Comparison of ENCODE assay signal across 1 cellular context in the genomic region with DNA sequence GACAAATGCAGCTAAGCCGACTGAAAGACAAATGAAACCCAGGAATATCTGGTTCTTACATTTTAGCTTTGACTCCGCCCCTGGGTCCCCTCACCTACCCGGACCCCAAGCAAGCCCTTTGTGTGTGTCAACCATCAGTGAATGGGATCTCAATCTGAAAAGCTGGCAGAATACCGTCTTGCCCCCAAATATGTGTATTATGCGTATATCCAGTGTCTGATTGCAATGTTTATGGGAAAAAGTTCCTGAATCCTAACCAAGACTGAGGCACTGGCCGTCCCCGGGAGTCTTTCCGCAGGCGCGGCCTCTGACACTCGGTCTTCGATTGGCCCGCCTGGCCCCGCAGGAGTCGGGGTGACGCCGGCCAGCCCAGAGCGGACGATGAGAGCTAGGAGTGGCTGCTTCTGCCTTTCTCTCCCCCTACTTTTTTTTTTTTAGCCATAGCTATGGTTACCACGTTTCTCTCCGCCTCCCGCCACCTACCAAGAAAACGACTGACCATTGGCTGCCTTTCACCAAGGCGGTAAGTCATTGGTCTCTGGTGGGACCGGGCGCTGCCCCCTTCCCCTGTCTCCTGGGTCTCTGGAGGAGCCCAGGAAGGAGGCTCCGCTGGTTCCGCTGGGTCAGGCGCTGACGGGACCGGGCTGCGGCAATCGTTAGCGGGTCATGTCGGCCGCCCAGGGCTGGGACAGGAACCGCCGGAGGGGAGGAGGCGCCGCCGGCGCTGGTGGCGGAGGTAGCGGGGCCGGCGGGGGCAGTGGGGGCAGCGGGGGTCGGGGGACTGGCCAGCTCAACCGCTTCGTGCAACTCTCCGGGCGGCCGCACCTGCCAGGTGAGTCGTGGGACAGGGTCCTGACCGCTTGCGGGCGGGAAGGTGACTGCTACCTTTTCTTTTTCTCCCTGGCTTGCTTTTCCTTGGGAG.
A peak's percentile ranks its signal among the peaks of the same experiment; 100 is the strongest.
TF ChIP-seq lines count a peak whose summit lies in the region.

A gene with protein sequence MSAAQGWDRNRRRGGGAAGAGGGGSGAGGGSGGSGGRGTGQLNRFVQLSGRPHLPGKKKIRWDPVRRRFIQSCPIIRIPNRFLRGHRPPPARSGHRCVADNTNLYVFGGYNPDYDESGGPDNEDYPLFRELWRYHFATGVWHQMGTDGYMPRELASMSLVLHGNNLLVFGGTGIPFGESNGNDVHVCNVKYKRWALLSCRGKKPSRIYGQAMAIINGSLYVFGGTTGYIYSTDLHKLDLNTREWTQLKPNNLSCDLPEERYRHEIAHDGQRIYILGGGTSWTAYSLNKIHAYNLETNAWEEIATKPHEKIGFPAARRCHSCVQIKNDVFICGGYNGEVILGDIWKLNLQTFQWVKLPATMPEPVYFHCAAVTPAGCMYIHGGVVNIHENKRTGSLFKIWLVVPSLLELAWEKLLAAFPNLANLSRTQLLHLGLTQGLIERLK (plus strand): TSS at position 557 of the 922 bp plus-strand sequence. CDS start 110 bp downstream, at position 667.

TF ChIP-seq in HepG2, 621 proteins besides CTCF, POLR2A, EP300 and RAD21 (continued from another document and continues in another):
- TF ChIP-seq, protein P1, sequence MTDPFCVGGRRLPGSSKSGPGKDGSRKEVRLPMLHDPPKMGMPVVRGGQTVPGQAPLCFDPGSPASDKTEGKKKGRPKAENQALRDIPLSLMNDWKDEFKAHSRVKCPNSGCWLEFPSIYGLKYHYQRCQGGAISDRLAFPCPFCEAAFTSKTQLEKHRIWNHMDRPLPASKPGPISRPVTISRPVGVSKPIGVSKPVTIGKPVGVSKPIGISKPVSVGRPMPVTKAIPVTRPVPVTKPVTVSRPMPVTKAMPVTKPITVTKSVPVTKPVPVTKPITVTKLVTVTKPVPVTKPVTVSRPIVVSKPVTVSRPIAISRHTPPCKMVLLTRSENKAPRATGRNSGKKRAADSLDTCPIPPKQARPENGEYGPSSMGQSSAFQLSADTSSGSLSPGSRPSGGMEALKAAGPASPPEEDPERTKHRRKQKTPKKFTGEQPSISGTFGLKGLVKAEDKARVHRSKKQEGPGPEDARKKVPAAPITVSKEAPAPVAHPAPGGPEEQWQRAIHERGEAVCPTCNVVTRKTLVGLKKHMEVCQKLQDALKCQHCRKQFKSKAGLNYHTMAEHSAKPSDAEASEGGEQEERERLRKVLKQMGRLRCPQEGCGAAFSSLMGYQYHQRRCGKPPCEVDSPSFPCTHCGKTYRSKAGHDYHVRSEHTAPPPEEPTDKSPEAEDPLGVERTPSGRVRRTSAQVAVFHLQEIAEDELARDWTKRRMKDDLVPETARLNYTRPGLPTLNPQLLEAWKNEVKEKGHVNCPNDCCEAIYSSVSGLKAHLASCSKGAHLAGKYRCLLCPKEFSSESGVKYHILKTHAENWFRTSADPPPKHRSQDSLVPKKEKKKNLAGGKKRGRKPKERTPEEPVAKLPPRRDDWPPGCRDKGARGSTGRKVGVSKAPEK (CRISPR knock-in tag; IDR thresholded peaks at IDR 0.05; ENCODE audit: borderline replicate concordance) = 0 out of 2 replicates have a peak, but pooled peaks have one; percentile 27
- TF ChIP-seq ZNF549 (CRISPR knock-in tag; IDR thresholded peaks at IDR 0.05) (no peak), U2AF1 (optimal IDR thresholded peaks at IDR 0.05; ENCODE audit: low read depth, low read length) (peak; percentile 46), ZNF124 (CRISPR knock-in tag; IDR thresholded peaks at IDR 0.05) (no peak; the same call in 1 of the 2 replicates), SP4 (CRISPR knock-in tag; IDR thresholded peaks at IDR 0.05) (peak; percentile 78), ZNF776 (CRISPR knock-in tag; IDR thresholded peaks at IDR 0.05) (peak; percentile 65; the same call in 1 of the 2 replicates)
- TF ChIP-seq, protein P2, sequence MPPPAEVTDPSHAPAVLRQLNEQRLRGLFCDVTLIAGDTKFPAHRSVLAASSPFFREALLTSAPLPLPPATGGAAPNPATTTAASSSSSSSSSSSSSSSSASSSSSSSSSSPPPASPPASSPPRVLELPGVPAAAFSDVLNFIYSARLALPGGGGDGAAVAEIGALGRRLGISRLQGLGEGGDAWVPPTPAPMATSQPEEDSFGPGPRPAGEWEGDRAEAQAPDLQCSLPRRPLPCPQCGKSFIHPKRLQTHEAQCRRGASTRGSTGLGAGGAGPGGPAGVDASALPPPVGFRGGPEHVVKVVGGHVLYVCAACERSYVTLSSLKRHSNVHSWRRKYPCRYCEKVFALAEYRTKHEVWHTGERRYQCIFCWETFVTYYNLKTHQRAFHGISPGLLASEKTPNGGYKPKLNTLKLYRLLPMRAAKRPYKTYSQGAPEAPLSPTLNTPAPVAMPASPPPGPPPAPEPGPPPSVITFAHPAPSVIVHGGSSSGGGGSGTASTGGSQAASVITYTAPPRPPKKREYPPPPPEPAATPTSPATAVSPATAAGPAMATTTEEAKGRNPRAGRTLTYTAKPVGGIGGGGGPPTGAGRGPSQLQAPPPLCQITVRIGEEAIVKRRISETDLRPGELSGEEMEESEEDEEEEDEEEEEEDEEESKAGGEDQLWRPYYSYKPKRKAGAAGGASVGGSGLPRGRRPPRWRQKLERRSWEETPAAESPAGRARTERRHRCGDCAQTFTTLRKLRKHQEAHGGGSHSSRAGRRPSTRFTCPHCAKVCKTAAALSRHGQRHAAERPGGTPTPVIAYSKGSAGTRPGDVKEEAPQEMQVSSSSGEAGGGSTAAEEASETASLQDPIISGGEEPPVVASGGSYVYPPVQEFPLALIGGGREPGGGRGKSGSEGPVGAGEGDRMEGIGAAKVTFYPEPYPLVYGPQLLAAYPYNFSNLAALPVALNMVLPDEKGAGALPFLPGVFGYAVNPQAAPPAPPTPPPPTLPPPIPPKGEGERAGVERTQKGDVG (CRISPR knock-in tag; IDR thresholded peaks at IDR 0.05; ENCODE audit: borderline replicate concordance) = peak; percentile 47; the same call in 1 of the 2 replicates
- TF ChIP-seq, protein P3, sequence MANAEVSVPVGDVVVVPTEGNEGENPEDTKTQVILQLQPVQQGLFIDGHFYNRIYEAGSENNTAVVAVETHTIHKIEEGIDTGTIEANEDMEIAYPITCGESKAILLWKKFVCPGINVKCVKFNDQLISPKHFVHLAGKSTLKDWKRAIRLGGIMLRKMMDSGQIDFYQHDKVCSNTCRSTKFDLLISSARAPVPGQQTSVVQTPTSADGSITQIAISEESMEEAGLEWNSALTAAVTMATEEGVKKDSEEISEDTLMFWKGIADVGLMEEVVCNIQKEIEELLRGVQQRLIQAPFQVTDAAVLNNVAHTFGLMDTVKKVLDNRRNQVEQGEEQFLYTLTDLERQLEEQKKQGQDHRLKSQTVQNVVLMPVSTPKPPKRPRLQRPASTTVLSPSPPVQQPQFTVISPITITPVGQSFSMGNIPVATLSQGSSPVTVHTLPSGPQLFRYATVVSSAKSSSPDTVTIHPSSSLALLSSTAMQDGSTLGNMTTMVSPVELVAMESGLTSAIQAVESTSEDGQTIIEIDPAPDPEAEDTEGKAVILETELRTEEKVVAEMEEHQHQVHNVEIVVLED (CRISPR knock-in tag; IDR thresholded peaks at IDR 0.05; ENCODE audit: borderline replicate concordance) = peak; percentile 81
- TF ChIP-seq, protein P4, sequence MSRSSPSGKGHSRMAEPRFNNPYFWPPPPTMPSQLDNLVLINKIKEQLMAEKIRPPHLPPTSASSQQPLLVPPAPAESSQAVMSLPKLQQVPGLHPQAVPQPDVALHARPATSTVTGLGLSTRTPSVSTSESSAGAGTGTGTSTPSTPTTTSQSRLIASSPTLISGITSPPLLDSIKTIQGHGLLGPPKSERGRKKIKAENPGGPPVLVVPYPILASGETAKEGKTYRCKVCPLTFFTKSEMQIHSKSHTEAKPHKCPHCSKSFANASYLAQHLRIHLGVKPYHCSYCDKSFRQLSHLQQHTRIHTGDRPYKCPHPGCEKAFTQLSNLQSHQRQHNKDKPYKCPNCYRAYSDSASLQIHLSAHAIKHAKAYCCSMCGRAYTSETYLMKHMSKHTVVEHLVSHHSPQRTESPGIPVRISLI (CRISPR knock-in tag; IDR thresholded peaks at IDR 0.05; ENCODE audit: borderline replicate concordance) = peak; percentile 100
- TF ChIP-seq, protein P5, sequence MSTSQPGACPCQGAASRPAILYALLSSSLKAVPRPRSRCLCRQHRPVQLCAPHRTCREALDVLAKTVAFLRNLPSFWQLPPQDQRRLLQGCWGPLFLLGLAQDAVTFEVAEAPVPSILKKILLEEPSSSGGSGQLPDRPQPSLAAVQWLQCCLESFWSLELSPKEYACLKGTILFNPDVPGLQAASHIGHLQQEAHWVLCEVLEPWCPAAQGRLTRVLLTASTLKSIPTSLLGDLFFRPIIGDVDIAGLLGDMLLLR (CRISPR knock-in tag; IDR thresholded peaks at IDR 0.05) = peak; percentile 40; the same call in 1 of the 2 replicates
- TF ChIP-seq, protein P6, sequence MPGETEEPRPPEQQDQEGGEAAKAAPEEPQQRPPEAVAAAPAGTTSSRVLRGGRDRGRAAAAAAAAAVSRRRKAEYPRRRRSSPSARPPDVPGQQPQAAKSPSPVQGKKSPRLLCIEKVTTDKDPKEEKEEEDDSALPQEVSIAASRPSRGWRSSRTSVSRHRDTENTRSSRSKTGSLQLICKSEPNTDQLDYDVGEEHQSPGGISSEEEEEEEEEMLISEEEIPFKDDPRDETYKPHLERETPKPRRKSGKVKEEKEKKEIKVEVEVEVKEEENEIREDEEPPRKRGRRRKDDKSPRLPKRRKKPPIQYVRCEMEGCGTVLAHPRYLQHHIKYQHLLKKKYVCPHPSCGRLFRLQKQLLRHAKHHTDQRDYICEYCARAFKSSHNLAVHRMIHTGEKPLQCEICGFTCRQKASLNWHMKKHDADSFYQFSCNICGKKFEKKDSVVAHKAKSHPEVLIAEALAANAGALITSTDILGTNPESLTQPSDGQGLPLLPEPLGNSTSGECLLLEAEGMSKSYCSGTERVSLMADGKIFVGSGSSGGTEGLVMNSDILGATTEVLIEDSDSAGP (CRISPR knock-in tag; IDR thresholded peaks at IDR 0.05; ENCODE audit: borderline replicate concordance) = peak; percentile 86
- TF ChIP-seq, protein P7, sequence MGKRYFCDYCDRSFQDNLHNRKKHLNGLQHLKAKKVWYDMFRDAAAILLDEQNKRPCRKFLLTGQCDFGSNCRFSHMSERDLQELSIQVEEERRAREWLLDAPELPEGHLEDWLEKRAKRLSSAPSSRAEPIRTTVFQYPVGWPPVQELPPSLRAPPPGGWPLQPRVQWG (CRISPR knock-in tag; IDR thresholded peaks at IDR 0.05; ENCODE audit: borderline replicate concordance, low read depth) = no peak
- TF ChIP-seq, protein P8, sequence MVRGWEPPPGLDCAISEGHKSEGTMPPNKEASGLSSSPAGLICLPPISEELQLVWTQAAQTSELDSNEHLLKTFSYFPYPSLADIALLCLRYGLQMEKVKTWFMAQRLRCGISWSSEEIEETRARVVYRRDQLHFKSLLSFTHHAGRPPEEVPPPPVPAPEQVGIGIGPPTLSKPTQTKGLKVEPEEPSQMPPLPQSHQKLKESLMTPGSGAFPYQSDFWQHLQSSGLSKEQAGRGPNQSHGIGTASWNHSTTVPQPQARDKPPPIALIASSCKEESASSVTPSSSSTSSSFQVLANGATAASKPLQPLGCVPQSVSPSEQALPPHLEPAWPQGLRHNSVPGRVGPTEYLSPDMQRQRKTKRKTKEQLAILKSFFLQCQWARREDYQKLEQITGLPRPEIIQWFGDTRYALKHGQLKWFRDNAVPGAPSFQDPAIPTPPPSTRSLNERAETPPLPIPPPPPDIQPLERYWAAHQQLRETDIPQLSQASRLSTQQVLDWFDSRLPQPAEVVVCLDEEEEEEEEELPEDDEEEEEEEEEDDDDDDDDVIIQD (CRISPR knock-in tag; IDR thresholded peaks at IDR 0.05; ENCODE audit: low read depth) = peak; percentile 56; the same call in 1 of the 2 replicates
- TF ChIP-seq, protein P9, sequence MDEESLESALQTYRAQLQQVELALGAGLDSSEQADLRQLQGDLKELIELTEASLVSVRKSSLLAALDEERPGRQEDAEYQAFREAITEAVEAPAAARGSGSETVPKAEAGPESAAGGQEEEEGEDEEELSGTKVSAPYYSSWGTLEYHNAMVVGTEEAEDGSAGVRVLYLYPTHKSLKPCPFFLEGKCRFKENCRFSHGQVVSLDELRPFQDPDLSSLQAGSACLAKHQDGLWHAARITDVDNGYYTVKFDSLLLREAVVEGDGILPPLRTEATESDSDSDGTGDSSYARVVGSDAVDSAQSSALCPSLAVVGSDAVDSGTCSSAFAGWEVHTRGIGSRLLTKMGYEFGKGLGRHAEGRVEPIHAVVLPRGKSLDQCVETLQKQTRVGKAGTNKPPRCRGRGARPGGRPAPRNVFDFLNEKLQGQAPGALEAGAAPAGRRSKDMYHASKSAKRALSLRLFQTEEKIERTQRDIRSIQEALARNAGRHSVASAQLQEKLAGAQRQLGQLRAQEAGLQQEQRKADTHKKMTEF (CRISPR knock-in tag; IDR thresholded peaks at IDR 0.05) = peak; percentile 73
- TF ChIP-seq, protein P10, sequence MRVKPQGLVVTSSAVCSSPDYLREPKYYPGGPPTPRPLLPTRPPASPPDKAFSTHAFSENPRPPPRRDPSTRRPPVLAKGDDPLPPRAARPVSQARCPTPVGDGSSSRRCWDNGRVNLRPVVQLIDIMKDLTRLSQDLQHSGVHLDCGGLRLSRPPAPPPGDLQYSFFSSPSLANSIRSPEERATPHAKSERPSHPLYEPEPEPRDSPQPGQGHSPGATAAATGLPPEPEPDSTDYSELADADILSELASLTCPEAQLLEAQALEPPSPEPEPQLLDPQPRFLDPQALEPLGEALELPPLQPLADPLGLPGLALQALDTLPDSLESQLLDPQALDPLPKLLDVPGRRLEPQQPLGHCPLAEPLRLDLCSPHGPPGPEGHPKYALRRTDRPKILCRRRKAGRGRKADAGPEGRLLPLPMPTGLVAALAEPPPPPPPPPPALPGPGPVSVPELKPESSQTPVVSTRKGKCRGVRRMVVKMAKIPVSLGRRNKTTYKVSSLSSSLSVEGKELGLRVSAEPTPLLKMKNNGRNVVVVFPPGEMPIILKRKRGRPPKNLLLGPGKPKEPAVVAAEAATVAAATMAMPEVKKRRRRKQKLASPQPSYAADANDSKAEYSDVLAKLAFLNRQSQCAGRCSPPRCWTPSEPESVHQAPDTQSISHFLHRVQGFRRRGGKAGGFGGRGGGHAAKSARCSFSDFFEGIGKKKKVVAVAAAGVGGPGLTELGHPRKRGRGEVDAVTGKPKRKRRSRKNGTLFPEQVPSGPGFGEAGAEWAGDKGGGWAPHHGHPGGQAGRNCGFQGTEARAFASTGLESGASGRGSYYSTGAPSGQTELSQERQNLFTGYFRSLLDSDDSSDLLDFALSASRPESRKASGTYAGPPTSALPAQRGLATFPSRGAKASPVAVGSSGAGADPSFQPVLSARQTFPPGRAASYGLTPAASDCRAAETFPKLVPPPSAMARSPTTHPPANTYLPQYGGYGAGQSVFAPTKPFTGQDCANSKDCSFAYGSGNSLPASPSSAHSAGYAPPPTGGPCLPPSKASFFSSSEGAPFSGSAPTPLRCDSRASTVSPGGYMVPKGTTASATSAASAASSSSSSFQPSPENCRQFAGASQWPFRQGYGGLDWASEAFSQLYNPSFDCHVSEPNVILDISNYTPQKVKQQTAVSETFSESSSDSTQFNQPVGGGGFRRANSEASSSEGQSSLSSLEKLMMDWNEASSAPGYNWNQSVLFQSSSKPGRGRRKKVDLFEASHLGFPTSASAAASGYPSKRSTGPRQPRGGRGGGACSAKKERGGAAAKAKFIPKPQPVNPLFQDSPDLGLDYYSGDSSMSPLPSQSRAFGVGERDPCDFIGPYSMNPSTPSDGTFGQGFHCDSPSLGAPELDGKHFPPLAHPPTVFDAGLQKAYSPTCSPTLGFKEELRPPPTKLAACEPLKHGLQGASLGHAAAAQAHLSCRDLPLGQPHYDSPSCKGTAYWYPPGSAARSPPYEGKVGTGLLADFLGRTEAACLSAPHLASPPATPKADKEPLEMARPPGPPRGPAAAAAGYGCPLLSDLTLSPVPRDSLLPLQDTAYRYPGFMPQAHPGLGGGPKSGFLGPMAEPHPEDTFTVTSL (CRISPR knock-in tag; IDR thresholded peaks at IDR 0.05; ENCODE audit: borderline replicate concordance) = 0 out of 2 replicates have a peak, but pooled peaks have one; percentile 10
